Comparison of ENCODE assay signal across 22 cellular contexts in the genomic region with DNA sequence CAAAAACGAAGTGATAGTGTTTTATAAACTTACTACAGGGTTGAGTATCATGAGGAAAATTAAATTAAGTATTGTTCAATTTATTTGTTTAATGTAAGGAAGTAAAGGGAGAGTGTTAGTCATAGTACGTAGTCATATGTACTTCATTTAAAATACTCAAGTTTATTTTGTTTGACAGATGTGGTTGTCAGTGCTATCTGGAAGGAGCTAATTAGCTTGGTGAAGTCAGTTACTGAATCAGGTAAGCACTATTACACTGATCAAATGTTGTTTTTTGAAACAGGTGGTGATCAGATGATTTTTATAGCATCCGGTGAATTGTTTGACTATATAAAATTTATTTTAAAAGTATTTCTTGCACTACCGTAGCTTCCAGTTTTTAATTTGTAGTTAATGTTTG. TPM values are rescaled to one million over a fixed set of nuclear protein-coding genes. Genes with fewer than 3 reads are reported as not detected.
A peak's percentile ranks its signal among the peaks of the same experiment; 100 is the strongest.
DNase-seq lines count a peak whose midpoint lies in the region; FAIRE-seq and TF ChIP-seq lines count a peak whose summit lies in the region.
"Had no signal": no experiment of that assay in that cellular context is flagged by ENCODE, and none has a peak within 500 bp of the region (broad histone marks: within the 10 kb centered on the region; RNA-seq: fewer than 3 reads in every experiment).

No MANE protein-coding gene starts in this region.

- FAIRE-seq in colon (lab: Jason Lieb, UNC), result peak; percentile 24
- FAIRE-seq: GM12878, GM19239, H1 had no signal

- POLR2A ChIA-PET in MCF 10A (lab: Yijun Ruan, JAX), result interaction anchor here (1.0 to 1.2 kb wide), 2 partner anchors 9 to 149 kb away, joined by 3 to 4 read pairs; a partner anchor contains a TSS

- intact Hi-C loops in MCF 10A (cut with micrococcal nuclease) (no loop called here), mammary epithelial cell (cut with micrococcal nuclease) (loop anchor here (10.0 kb wide), 1 partner anchor 1844 kb away; no protein-coding TSS in a partner anchor)

- H3K4me3 ChIP-seq in mammary epithelial cell (replicated peaks in 1 of 3; ENCODE audit: insufficient read depth in 1 of 3, low read depth in 2 of 3, low read length in 3 of 3) (no peak overlapping the region), mucosa of rectum (ENCODE audit: low read length in 2 of 2) (peak overlapping the region in 1 of 2 donors; percentile 50), WERI-Rb-1 (ENCODE audit: low read depth, low read length) (no peak overlapping the region)
- H3K4me3 ChIP-seq: BLaER1 treated with 17β-estradiol and CSF1 and Interleukin-3, amounts not matched to agents 10 nM and 100 nM; GM12878 had no signal

- H3K4me1 ChIP-seq in mammary epithelial cell (ENCODE audit: insufficient read depth, low read length) (no peaks in the 10 kb centered on the region), mucosa of rectum (ENCODE audit: control insufficient read depth in 2 of 2, insufficient read depth in 2 of 2, low read length in 2 of 2) (peaks cover 0 to 10% of the 10 kb centered on the region in 2 donors)
- H3K4me1 ChIP-seq: BLaER1 treated with 17β-estradiol and CSF1 and Interleukin-3, amounts not matched to agents 10 nM and 100 nM had no signal

- no peaks in the 10 kb centered on the region for H3K9me3 ChIP-seq in mammary epithelial cell (replicated peaks; ENCODE audit: insufficient read depth, low read length)
- H3K9me3 ChIP-seq in mucosa of rectum (ENCODE audit: control insufficient read depth in 2 of 2, low read length in 2 of 2), result no peaks in the 10 kb centered on the region
- H3K9me3 ChIP-seq in WERI-Rb-1 (ENCODE audit: severe bottlenecking), result no peaks in the 10 kb centered on the region
- H3K9me3 ChIP-seq: BLaER1 treated with 17β-estradiol and CSF1 and Interleukin-3, amounts not matched to agents 10 nM and 100 nM had no signal

- in situ Hi-C loops in mammary epithelial cell (cut with MboI; ENCODE audit: low sequenced_read_pairs in 2 of 2), result no loop called here

- no peaks in the 10 kb centered on the region for H3K27me3 ChIP-seq in mammary epithelial cell (ENCODE audit: insufficient read depth, low read length)
- H3K27me3 ChIP-seq in mucosa of rectum (ENCODE audit: control insufficient read depth in 2 of 2, insufficient read depth in 2 of 2, low read length in 2 of 2), result no peaks in the 10 kb centered on the region
- H3K27me3 ChIP-seq in WERI-Rb-1 (ENCODE audit: insufficient read depth, low read depth, severe bottlenecking), result no peaks in the 10 kb centered on the region
- H3K27me3 ChIP-seq: BLaER1 treated with 17β-estradiol and CSF1 and Interleukin-3, amounts not matched to agents 10 nM and 100 nM had no signal

- H3K27ac Mint-ChIP-seq in MCF 10A (ENCODE audit: low read depth, unreplicated experiment), result peak overlapping the region; percentile 64
- H3K27ac Mint-ChIP-seq: H9 had no signal

- H3K9ac ChIP-seq in mammary epithelial cell (ENCODE audit: insufficient read depth, low read length) (no peak overlapping the region), mucosa of rectum (ENCODE audit: low read depth in 1 of 2, low read length in 2 of 2) (peak overlapping the region in 1 of 2 donors; percentile 33)
- H3K9ac ChIP-seq: BLaER1 treated with 17β-estradiol and CSF1 and Interleukin-3, amounts not matched to agents 10 nM and 100 nM had no signal

- H4K20me1 ChIP-seq in mammary epithelial cell (ENCODE audit: insufficient read depth, low read length), result no peaks in the 10 kb centered on the region

- H3K9me3 Mint-ChIP-seq in MCF 10A (ENCODE audit: unreplicated experiment), result no peaks in the 10 kb centered on the region
- H3K9me3 Mint-ChIP-seq: CD8-positive, alpha-beta T cell; H9 had no signal

- BruUV-seq in MCF 10A (replicated peaks; lab: Mats Ljungman, UMichigan) (no TSS peak), mammary epithelial cell (replicated peaks; lab: Mats Ljungman, UMichigan) (no TSS peak)

- H3K36me3 ChIP-seq in mammary epithelial cell (ENCODE audit: insufficient read depth, low read length) (peaks cover 43% of the 10 kb centered on the region), mucosa of rectum (ENCODE audit: control insufficient read depth in 2 of 2, insufficient read depth in 2 of 2, low read length in 2 of 2) (peaks cover 27 to 36% of the 10 kb centered on the region in 2 donors), WERI-Rb-1 (peaks cover 89% of the 10 kb centered on the region)

- no peaks in the 10 kb centered on the region for H3K4me1 Mint-ChIP-seq in MCF 10A (ENCODE audit: insufficient read depth, unreplicated experiment)
- H3K4me1 Mint-ChIP-seq: B cell had no signal

- H3K27ac ChIP-seq in mammary epithelial cell (ENCODE audit: insufficient read depth, low read depth, low read length) (no peak overlapping the region), mucosa of rectum (ENCODE audit: low read depth in 2 of 2, low read length in 2 of 2) (peak overlapping the region; percentile 67 to 74), WERI-Rb-1 (no peak overlapping the region)
- H3K27ac ChIP-seq: BLaER1 treated with 17β-estradiol and CSF1 and Interleukin-3, amounts not matched to agents 10 nM and 100 nM; HL-60 had no signal

- H3K4me3 Mint-ChIP-seq in MCF 10A (ENCODE audit: unreplicated experiment), result no peak overlapping the region
- H3K4me3 Mint-ChIP-seq: B cell; CD8-positive, alpha-beta T cell; H9 had no signal

- no peak overlapping the region for H3K4me2 ChIP-seq in mammary epithelial cell (ENCODE audit: insufficient read depth, low read depth, low read length)
- H3K4me2 ChIP-seq: BLaER1 treated with 17β-estradiol and CSF1 and Interleukin-3, amounts not matched to agents 10 nM and 100 nM had no signal

- TF ChIP-seq CTCF in MCF 10A (IDR thresholded peaks at IDR 0.05; ENCODE audit: unreplicated experiment) (no peak), mammary epithelial cell (conservative IDR thresholded peaks at IDR 0.05 in 1 of 2, IDR thresholded peaks at IDR 0.05 in 1 of 2; ENCODE audit: extremely low read depth in 1 of 2, insufficient read depth in 1 of 2, low read depth in 1 of 2, low read length in 2 of 2) (no peak), WERI-Rb-1 (IDR thresholded peaks at IDR 0.05; ENCODE audit: low read depth, low read length) (no peak)

- CTCF ChIA-PET in MCF 10A (lab: Yijun Ruan, JAX), result interaction anchor here (0.6 to 4.2 kb wide), 15 partner anchors 10 to 1844 kb away, joined by 3 to 37 read pairs (median 5); no protein-coding TSS in a partner anchor
- CTCF ChIA-PET in mammary epithelial cell (lab: Charles Lee; ENCODE audit: low non-redundant PET), result interaction anchor here (0.6 kb wide), 2 partner anchors 420 to 1843 kb away, joined by 6 to 8 read pairs; no protein-coding TSS in a partner anchor

- dilution Hi-C loops in mammary epithelial cell (cut with HindIII; ENCODE audit: low sequenced_read_pairs), result no loop called here

- H2AFZ ChIP-seq in mammary epithelial cell (ENCODE audit: low read depth, low read length), result no peak overlapping the region

- peaks cover 96% of the 10 kb centered on the region for H3K36me3 Mint-ChIP-seq in MCF 10A (ENCODE audit: insufficient read depth, unreplicated experiment)

- no peaks in the 10 kb centered on the region for H3K79me2 ChIP-seq in mammary epithelial cell (ENCODE audit: insufficient read depth, low read length)

- 100% methylated on average over 4 of the region's 4 CpGs for WGBS in mammary epithelial cell (ENCODE audit: low coverage, missing lambda C conversion rate)

- no peaks in the 10 kb centered on the region for H3K27me3 Mint-ChIP-seq in MCF 10A (ENCODE audit: insufficient read depth, unreplicated experiment)
- H3K27me3 Mint-ChIP-seq: B cell had no signal

- DNase-seq in MCF 10A (ENCODE audit: unreplicated experiment) (no peak), mammary epithelial cell (no peak), NK-92 (lab: John Stamatoyannopoulos, UW; ENCODE audit: unreplicated experiment) (no peak), WERI-Rb-1 (no peak), SHP77 (lab: John Stamatoyannopoulos, UW) (no peak)
- DNase-seq in activated CD8-positive, alpha-beta memory T cell treated with anti-CD3 and anti-CD28 coated beads, Interleukin-2, amount 50 U/mL, for 4 hours, result no peak
- DNase-seq: 8988T; Calu3; CD8-positive, alpha-beta T cell; DMS 273 treated with DMSO at 0.1 percent for 48 hours; DMS53; DND-41; EL; H9 had no signal

RNA-seq across cellular contexts. Expression of a gene that starts 28.8 kb away (rescaled TPM):
- total RNA-seq in MCF 10A (2022), result 42.5 and 47.3 TPM in 2 replicates
- 10 to 100 TPM; 33.7 to 45.0 TPM for total RNA-seq in mammary epithelial cell
- 8.4 TPM for polyA plus RNA-seq in mammary epithelial cell
- polyA minus RNA-seq in mammary epithelial cell, result 76.1 TPM

Comparison
In these comparisons a context has a peak if more than half of its experiments do, and no peak if none do; other contexts are left out.
1. H3K27ac ChIP-seq: peak in mucosa of rectum (2 of 2); none in mammary epithelial cell (single experiment) and WERI-Rb-1 (single experiment).